ENCODE assay signal across 17 cellular contexts in genomic region chr5:56330167-56330566, GRCh38.
DNase-seq lines count a peak whose midpoint lies in the region; ATAC-seq, FAIRE-seq and TF ChIP-seq lines count a peak whose summit lies in the region.
"Had no signal": no experiment of that assay in that cellular context is flagged by ENCODE, and none has a peak within 500 bp of the region (broad histone marks: within the 10 kb centered on the region; RNA-seq: fewer than 3 reads in every experiment).

No MANE protein-coding gene starts in this region.

- CTCF ChIA-PET in Calu3 (lab: Charles Lee) = interaction anchor here (0.7 to 1.2 kb wide), 3 partner anchors 9 to 260 kb away, joined by 3 to 7 read pairs (median 4); no protein-coding TSS in a partner anchor

- intact Hi-C loops in Calu3 (cut with micrococcal nuclease; ENCODE audit: unreplicated experiment) = no loop called here

- no TSS peak for BruUV-seq in Calu3 (replicated peaks; lab: Mats Ljungman, UMichigan)

- H3K27ac ChIP-seq in BLaER1 (peak overlapping the region; percentile 88), mesodermal cell (ENCODE audit: low read depth, low read length, severe bottlenecking) (peak overlapping the region; percentile 89)
- H3K27ac ChIP-seq: gastrocnemius medialis, VCaP had no signal

- H3K4me2 ChIP-seq in BLaER1 = peak overlapping the region; percentile 88

- H3K27me3 Mint-ChIP-seq in Calu3 (ENCODE audit: unreplicated experiment) = no peaks in the 10 kb centered on the region
- no peaks in the 10 kb centered on the region for H3K27me3 Mint-ChIP-seq in activated T-helper 17 cell treated with anti-CD3 and anti-CD28 coated beads, Interleukin-2, amount 50 U/mL, for 72 hours

- H3K9me3 ChIP-seq in BLaER1 = peaks cover 32% of the 10 kb centered on the region
- H3K9me3 ChIP-seq in mesodermal cell (ENCODE audit: control insufficient read depth, low read length) = peaks cover 17% of the 10 kb centered on the region
- H3K9me3 ChIP-seq: gastrocnemius medialis had no signal

- H3K4me1 ChIP-seq in BLaER1 (peaks cover 73% of the 10 kb centered on the region), mesodermal cell (ENCODE audit: control insufficient read depth, insufficient read depth, low read length, poor library complexity, severe bottlenecking) (peaks cover 56% of the 10 kb centered on the region)
- H3K4me1 ChIP-seq: gastrocnemius medialis had no signal

- peak overlapping the region; percentile 90 for H3K27ac Mint-ChIP-seq in Calu3 (ENCODE audit: unreplicated experiment)
- H3K27ac Mint-ChIP-seq in activated T-helper 17 cell treated with anti-CD3 and anti-CD28 coated beads, Interleukin-2, amount 50 U/mL, for 72 hours = peak overlapping the region; percentile 99

- no peak for FAIRE-seq in frontal cortex (lab: Jason Lieb, UNC)
- FAIRE-seq: bronchial epithelial cell, G401.6, islet of Langerhans, K562 had no signal

- H3K4me3 ChIP-seq in BLaER1 (no peak overlapping the region), mesodermal cell (ENCODE audit: extremely low read depth, insufficient read depth, low read length, poor library complexity, severe bottlenecking) (no peak overlapping the region)
- H3K4me3 ChIP-seq: gastrocnemius medialis, K562 had no signal

- H3K4me1 Mint-ChIP-seq in Calu3 (ENCODE audit: low read depth, unreplicated experiment) = peaks cover 63% of the 10 kb centered on the region
- H3K4me1 Mint-ChIP-seq in activated T-helper 17 cell treated with anti-CD3 and anti-CD28 coated beads, Interleukin-2, amount 50 U/mL, for 72 hours = peaks cover 58% of the 10 kb centered on the region

- ATAC-seq in activated T-helper 17 cell treated with anti-CD3 and anti-CD28 coated beads, Interleukin-2, amount 50 U/mL, for 72 hours (replicated peaks) = no peak
- ATAC-seq: gastrocnemius medialis, K562 had no signal

- WGBS in mesodermal cell (ENCODE audit: insufficient coverage in 2 of 2), 2 experiments = 74 to 89% methylated on average over 1 to 2 of the region's 2 CpGs

- no peaks in the 10 kb centered on the region for H3K27me3 ChIP-seq in BLaER1
- H3K27me3 ChIP-seq: gastrocnemius medialis had no signal

- H3K9ac ChIP-seq in BLaER1 = peak overlapping the region; percentile 73

- H3K36me3 Mint-ChIP-seq in Calu3 (ENCODE audit: insufficient read depth, unreplicated experiment) = peaks cover 9% of the 10 kb centered on the region
- H3K36me3 Mint-ChIP-seq in activated T-helper 17 cell treated with anti-CD3 and anti-CD28 coated beads, Interleukin-2, amount 50 U/mL, for 72 hours (ENCODE audit: low read depth) = peaks cover 9% of the 10 kb centered on the region

- peaks cover 3% of the 10 kb centered on the region for H3K9me3 Mint-ChIP-seq in Calu3 (ENCODE audit: low read depth, unreplicated experiment)
- H3K9me3 Mint-ChIP-seq in activated T-helper 17 cell treated with anti-CD3 and anti-CD28 coated beads, Interleukin-2, amount 50 U/mL, for 72 hours = peaks cover 5% of the 10 kb centered on the region

- H4K20me1 ChIP-seq in BLaER1 = no peaks in the 10 kb centered on the region

- H3K4me3 Mint-ChIP-seq in Calu3 (ENCODE audit: low read depth, unreplicated experiment) = no peak overlapping the region
- peak overlapping the region; percentile 64 for H3K4me3 Mint-ChIP-seq in activated T-helper 17 cell treated with anti-CD3 and anti-CD28 coated beads, Interleukin-2, amount 50 U/mL, for 72 hours

- TF ChIP-seq CTCF in Calu3 (IDR thresholded peaks at IDR 0.05; ENCODE audit: unreplicated experiment) = no peak

- no peak for DNase-seq in Calu3
- DNase-seq in HK-2 (ENCODE audit: unreplicated experiment) = no peak
- no peak for DNase-seq in cerebellar cortex (ENCODE audit: low spot score)
- no peak for DNase-seq in SW480 (ENCODE audit: low spot score)
- no peak for DNase-seq in frontal cortex (ENCODE audit: low spot score in 2 of 2)
- DNase-seq: gastrocnemius medialis, NCI-H1694 treated with DMSO at 0.1 percent for 48 hours, NCI-H774, SIG-M5 had no signal

- H3K36me3 ChIP-seq in BLaER1 (peaks cover 13% of the 10 kb centered on the region), mesodermal cell (ENCODE audit: control insufficient read depth, insufficient read depth, low read length) (no peaks in the 10 kb centered on the region)
- H3K36me3 ChIP-seq: gastrocnemius medialis had no signal
